23 cellular contexts compared by ENCODE assay signal in genomic region chr10:118962159-118962863, GRCh38.
"Had no signal": no experiment of that assay in that cellular context is flagged by ENCODE, and none has a peak within 500 bp of the region (broad histone marks: within the 10 kb centered on the region; RNA-seq: fewer than 3 reads in every experiment).

No MANE protein-coding gene starts in this region.

- DNase-seq: activated CD4-positive, alpha-beta T cell treated with anti-CD3 and anti-CD28 coated beads, Interleukin-2, amount 10 ng/mL, durations not matched to agents 24 days and 14 days; activated CD4-positive, CD25-positive, alpha-beta regulatory T cell; activated CD8-positive, alpha-beta T cell treated with anti-CD3 and anti-CD28 coated beads for 36 hours; activated naive CD4-positive, alpha-beta T cell treated with anti-CD3 and anti-CD28 coated beads, Interleukin-2, amount 10 ng/mL, durations not matched to agents 7 days and 5 days; activated naive CD8-positive, alpha-beta T cell treated with anti-CD3 and anti-CD28 coated beads, Interleukin-2, amount 50 U/mL, for 24 hours; activated T-cell treated with anti-CD3 and anti-CD28 coated beads, Interleukin-2, amount 50 U/mL, for 4 hours; aorta; brain microvascular endothelial cell; effector CD4-positive, alpha-beta T cell; heart left ventricle; left ventricle myocardium inferior; mucosa of descending colon; naive B cell; stimulated activated CD4-positive, alpha-beta T cell treated with anti-CD3 and anti-CD28 coated beads, Interleukin-15, amount 100 ng/mL, for 24 hours; stimulated activated CD4-positive, alpha-beta T cell treated with anti-CD3 and anti-CD28 coated beads, Interleukin-2, amount 100 ng/mL, for 48 hours; stomach; T1000; upper lobe of left lung had no signal

- H3K27me3 ChIP-seq: brain microvascular endothelial cell, esophagus muscularis mucosa, gastroesophageal sphincter, heart left ventricle, right atrium auricular region, upper lobe of left lung had no signal

- H3K27ac ChIP-seq: brain microvascular endothelial cell, esophagus muscularis mucosa, gastroesophageal sphincter, heart left ventricle, left ventricle myocardium inferior, prostate gland, right atrium auricular region, stomach, upper lobe of left lung had no signal

- H3K4me3 ChIP-seq: esophagus muscularis mucosa, gastroesophageal sphincter, heart left ventricle, left ventricle myocardium inferior, mucosa of descending colon, prostate gland, right atrium auricular region, stomach, upper lobe of left lung had no signal

- H3K9me3 Mint-ChIP-seq: activated CD4-positive, alpha-beta T cell treated with anti-CD3 and anti-CD28 coated beads, Interleukin-2, amount 10 ng/mL, durations not matched to agents 24 days and 14 days; activated CD8-positive, alpha-beta T cell treated with anti-CD3 and anti-CD28 coated beads for 36 hours; activated naive CD4-positive, alpha-beta T cell treated with anti-CD3 and anti-CD28 coated beads, Interleukin-2, amount 10 ng/mL, durations not matched to agents 7 days and 5 days; activated naive CD8-positive, alpha-beta T cell treated with anti-CD3 and anti-CD28 coated beads, Interleukin-2, amount 50 U/mL, for 24 hours; activated T-cell treated with anti-CD3 and anti-CD28 coated beads, Interleukin-2, amount 50 U/mL, for 4 hours; stimulated activated effector memory CD8-positive, alpha-beta T cell treated with anti-CD3 and anti-CD28 coated beads, Interleukin-12 subunit alpha, Interleukin-12 subunit beta, amount 100 ng/mL, for 72 hours had no signal

- H3K27me3 Mint-ChIP-seq: activated CD4-positive, alpha-beta T cell treated with anti-CD3 and anti-CD28 coated beads, Interleukin-2, amount 10 ng/mL, durations not matched to agents 24 days and 14 days; activated naive CD8-positive, alpha-beta T cell treated with anti-CD3 and anti-CD28 coated beads, Interleukin-2, amount 50 U/mL, for 24 hours had no signal

- H3K4me1 ChIP-seq: prostate gland had no signal

- H3K4me3 Mint-ChIP-seq: activated CD4-positive, alpha-beta T cell treated with anti-CD3 and anti-CD28 coated beads, Interleukin-2, amount 10 ng/mL, durations not matched to agents 24 days and 14 days; activated CD8-positive, alpha-beta T cell treated with anti-CD3 and anti-CD28 coated beads for 36 hours; activated naive CD4-positive, alpha-beta T cell treated with anti-CD3 and anti-CD28 coated beads, Interleukin-2, amount 10 ng/mL, durations not matched to agents 7 days and 5 days; activated naive CD8-positive, alpha-beta T cell treated with anti-CD3 and anti-CD28 coated beads, Interleukin-2, amount 50 U/mL, for 24 hours; activated T-cell treated with anti-CD3 and anti-CD28 coated beads, Interleukin-2, amount 50 U/mL, for 4 hours; naive B cell; stimulated activated effector memory CD8-positive, alpha-beta T cell treated with anti-CD3 and anti-CD28 coated beads, Interleukin-12 subunit alpha, Interleukin-12 subunit beta, amount 100 ng/mL, for 72 hours had no signal

- H3K36me3 Mint-ChIP-seq: activated naive CD4-positive, alpha-beta T cell treated with anti-CD3 and anti-CD28 coated beads, Interleukin-2, amount 10 ng/mL, durations not matched to agents 7 days and 5 days; naive B cell; stimulated activated effector memory CD8-positive, alpha-beta T cell treated with anti-CD3 and anti-CD28 coated beads, Interleukin-12 subunit alpha, Interleukin-12 subunit beta, amount 100 ng/mL, for 72 hours had no signal

- ATAC-seq: activated CD8-positive, alpha-beta T cell treated with anti-CD3 and anti-CD28 coated beads for 36 hours; activated naive CD8-positive, alpha-beta T cell treated with anti-CD3 and anti-CD28 coated beads, Interleukin-2, amount 50 U/mL, for 24 hours; activated T-cell treated with anti-CD3 and anti-CD28 coated beads, Interleukin-2, amount 50 U/mL, for 4 hours; gastroesophageal sphincter; heart left ventricle; mucosa of descending colon; stimulated activated effector memory CD8-positive, alpha-beta T cell treated with anti-CD3 and anti-CD28 coated beads, Interleukin-12 subunit alpha, Interleukin-12 subunit beta, amount 100 ng/mL, for 72 hours had no signal

- H3K4me1 Mint-ChIP-seq: activated naive CD8-positive, alpha-beta T cell treated with anti-CD3 and anti-CD28 coated beads, Interleukin-2, amount 50 U/mL, for 24 hours; naive B cell had no signal

- H3K36me3 ChIP-seq: brain microvascular endothelial cell, esophagus muscularis mucosa, gastroesophageal sphincter, heart left ventricle, left ventricle myocardium inferior, prostate gland, right atrium auricular region, stomach, upper lobe of left lung had no signal

- H3K27ac Mint-ChIP-seq: activated CD4-positive, alpha-beta T cell treated with anti-CD3 and anti-CD28 coated beads, Interleukin-2, amount 10 ng/mL, durations not matched to agents 24 days and 14 days; activated CD8-positive, alpha-beta T cell treated with anti-CD3 and anti-CD28 coated beads for 36 hours; activated naive CD4-positive, alpha-beta T cell treated with anti-CD3 and anti-CD28 coated beads, Interleukin-2, amount 10 ng/mL, durations not matched to agents 7 days and 5 days; activated naive CD8-positive, alpha-beta T cell treated with anti-CD3 and anti-CD28 coated beads, Interleukin-2, amount 50 U/mL, for 24 hours; naive B cell had no signal

- H3K9me3 ChIP-seq: esophagus muscularis mucosa, gastroesophageal sphincter, left ventricle myocardium inferior, mucosa of descending colon, prostate gland, right atrium auricular region, stomach, upper lobe of left lung had no signal
